Comparison of ENCODE assay signal across 9 cellular contexts in genomic region chr3:100602506-100603444, GRCh38. TPM values are rescaled to one million over a fixed set of nuclear protein-coding genes. Genes with fewer than 3 reads are reported as not detected.
DNase-seq lines count a peak whose midpoint lies in the region; ATAC-seq and TF ChIP-seq lines count a peak whose summit lies in the region.
"Had no signal": no experiment of that assay in that cellular context is flagged by ENCODE, and none has a peak within 500 bp of the region (broad histone marks: within the 10 kb centered on the region; RNA-seq: fewer than 3 reads in every experiment).

No MANE protein-coding gene starts in this region.

- peak overlapping the region; percentile 67; the same call in 1 of the 2 replicates for H2BK20ac ChIP-seq in IMR-90 (ENCODE audit: low read depth, low read length)

- H3K27ac ChIP-seq in IMR-90 (ENCODE audit: insufficient read depth, low read length), result no peak overlapping the region
- peak overlapping the region; percentile 87 for H3K27ac ChIP-seq in mesendoderm (ENCODE audit: low read depth, low read length)
- H3K27ac ChIP-seq: KMS-11 had no signal

- intact Hi-C loops in IMR-90 (cut with micrococcal nuclease), result loop anchor here (5.0 kb wide), 1 partner anchor 595 kb away; no protein-coding TSS in a partner anchor

- peak overlapping the region; percentile 35 for H3K4me3 Mint-ChIP-seq in activated T-helper 17 cell treated with anti-CD3 and anti-CD28 coated beads, Interleukin-2, amount 50 U/mL, for 72 hours

- in situ Hi-C loops in IMR-90 (cut with MboI; ENCODE audit: low sequenced_read_pairs), result no loop called here

- H3K56ac ChIP-seq in IMR-90 (ENCODE audit: extremely low read depth, insufficient read depth, low read length), result no peak overlapping the region
- no peak overlapping the region for H3K56ac ChIP-seq in mesendoderm (ENCODE audit: low read length)

- H3K36me3 Mint-ChIP-seq in activated T-helper 17 cell treated with anti-CD3 and anti-CD28 coated beads, Interleukin-2, amount 50 U/mL, for 72 hours (ENCODE audit: low read depth), result no peaks in the 10 kb centered on the region

- H4K8ac ChIP-seq in IMR-90 (ENCODE audit: low read depth in 2 of 2, low read length in 2 of 2), result no peak overlapping the region; a peak in 1 of 4 replicates
- no peak overlapping the region for H4K8ac ChIP-seq in mesendoderm (ENCODE audit: low read depth, low read length)

- H3K4ac ChIP-seq in IMR-90 (ENCODE audit: low read depth, low read length), result no peak overlapping the region
- H3K4ac ChIP-seq in mesendoderm (ENCODE audit: low read depth, low read length), result no peak overlapping the region

- H2BK120ac ChIP-seq in IMR-90 (ENCODE audit: low read depth, low read length) (peak overlapping the region; percentile 67; the same call in 1 of the 2 replicates), mesendoderm (ENCODE audit: low read depth, low read length) (no peak overlapping the region)

- H3K79me1 ChIP-seq in IMR-90 (ENCODE audit: low read depth in 1 of 2, low read length in 2 of 2) (no peaks in the 10 kb centered on the region), mesendoderm (ENCODE audit: low read length) (no peaks in the 10 kb centered on the region)

- TF ChIP-seq RAD21 in IMR-90 (IDR thresholded peaks at IDR 0.05; ENCODE audit: low read length), result no peak

- dilution Hi-C loops in IMR-90 (cut with HindIII; ENCODE audit: low sequenced_read_pairs, unreplicated experiment), result no loop called here

- no peak overlapping the region for H3K9ac ChIP-seq in IMR-90 (ENCODE audit: low read depth, low read length)
- H3K9ac ChIP-seq in mesendoderm (ENCODE audit: low read length), result no peak overlapping the region
- H3K9ac ChIP-seq: KMS-11 had no signal

- H2AFZ ChIP-seq in IMR-90 (replicated peaks; ENCODE audit: low read length, poor library complexity), result no peak overlapping the region

- no peak overlapping the region for H2AK5ac ChIP-seq in IMR-90 (ENCODE audit: low read depth, low read length)
- H2AK5ac ChIP-seq in mesendoderm (ENCODE audit: low read length), result no peak overlapping the region

- H2AK9ac ChIP-seq in IMR-90 (replicated peaks; ENCODE audit: low read depth, low read length, poor library complexity), result no peak overlapping the region

- no peak overlapping the region for H4K91ac ChIP-seq in IMR-90 (ENCODE audit: insufficient read depth, low read depth, low read length)

- no TSS peak for BruUV-seq in IMR-90 (replicated peaks; lab: Mats Ljungman, UMichigan)

- H3K27ac Mint-ChIP-seq in activated T-helper 17 cell treated with anti-CD3 and anti-CD28 coated beads, Interleukin-2, amount 50 U/mL, for 72 hours, result peak overlapping the region; percentile 0

- no peaks in the 10 kb centered on the region for H4K20me1 ChIP-seq in IMR-90 (ENCODE audit: insufficient read depth, low read length)

- H3K4me3 ChIP-seq in IMR-90 (ENCODE audit: insufficient read depth, low read depth, low read length) (no peak overlapping the region), mesendoderm (ENCODE audit: low read length) (no peak overlapping the region)

- H2BK5ac ChIP-seq in IMR-90 (ENCODE audit: low read depth, low read length, poor library complexity, severe bottlenecking), result peak overlapping the region; percentile 22
- peak overlapping the region; percentile 76 for H2BK5ac ChIP-seq in mesendoderm (ENCODE audit: low read length)

- POLR2A ChIA-PET in IMR-90 (lab: Charles Lee; ENCODE audit: unreplicated experiment), result no interaction called here

- H3K9me3 ChIP-seq in IMR-90 (ENCODE audit: control insufficient read depth, insufficient read depth, low read length), result no peaks in the 10 kb centered on the region; the same call in 1 of the 2 replicates

- CTCF ChIA-PET in IMR-90 (lab: Yijun Ruan, JAX), result interaction anchor here (0.8 to 1.3 kb wide), 3 partner anchors 9 to 58 kb away, joined by 3 to 4 read pairs (median 3); no protein-coding TSS in a partner anchor

- H3K27me3 ChIP-seq in IMR-90 (ENCODE audit: control insufficient read depth, insufficient read depth, low read length) (no peaks in the 10 kb centered on the region; the same call in 1 of the 2 replicates), mesendoderm (ENCODE audit: insufficient read depth, low read length, poor library complexity) (no peaks in the 10 kb centered on the region)

- DNase-seq in COLO829 (ENCODE audit: low spot score), result peak; percentile 35
- peak; percentile 24 for DNase-seq in GM20000 (ENCODE audit: low spot score)
- peak; percentile 54 for DNase-seq in IMR-90
- peak; percentile 95 for DNase-seq in mesendoderm
- DNase-seq in GM19240 (ENCODE audit: insufficient read length, low spot score), result no peak
- no peak for DNase-seq in NCI-H2107 treated with DMSO at 0.1 percent for 48 hours (lab: John Stamatoyannopoulos, UW; ENCODE audit: unreplicated experiment)

- no peak overlapping the region for H3K23ac ChIP-seq in IMR-90 (ENCODE audit: low read depth, low read length)
- no peak overlapping the region for H3K23ac ChIP-seq in mesendoderm (ENCODE audit: low read length)

- H3K9me3 Mint-ChIP-seq in activated T-helper 17 cell treated with anti-CD3 and anti-CD28 coated beads, Interleukin-2, amount 50 U/mL, for 72 hours, result peaks cover 8% of the 10 kb centered on the region

- H3K4me1 ChIP-seq in IMR-90 (ENCODE audit: control insufficient read depth, insufficient read depth, low read length) (no peaks in the 10 kb centered on the region; the same call in 1 of the 2 replicates), mesendoderm (ENCODE audit: control insufficient read depth, low read depth, low read length) (no peaks in the 10 kb centered on the region)

- no peak for TF ChIP-seq CTCF in GM20000 (IDR thresholded peaks at IDR 0.05; ENCODE audit: extremely low read depth, missing control alignments)
- TF ChIP-seq CTCF in IMR-90 (conservative IDR thresholded peaks at IDR 0.05; ENCODE audit: low read depth, low read length), result no peak

- H3K36me3 ChIP-seq in IMR-90 (ENCODE audit: control insufficient read depth, insufficient read depth, low read length), result no peaks in the 10 kb centered on the region
- H3K36me3 ChIP-seq in mesendoderm (ENCODE audit: control insufficient read depth, insufficient read depth, low read length), result no peaks in the 10 kb centered on the region

- H3K9me1 ChIP-seq in IMR-90 (ENCODE audit: insufficient read depth, low read length), result 0 out of 2 replicates have a peak, but pooled peaks cover 3% of the 10 kb centered on the region

- peaks cover 10% of the 10 kb centered on the region for H3K4me1 Mint-ChIP-seq in activated T-helper 17 cell treated with anti-CD3 and anti-CD28 coated beads, Interleukin-2, amount 50 U/mL, for 72 hours

- H2BK15ac ChIP-seq in IMR-90 (ENCODE audit: low read depth, low read length) (no peak overlapping the region), mesendoderm (replicated peaks; ENCODE audit: low read depth) (peak overlapping the region; percentile 60)

- H3K27me3 Mint-ChIP-seq in activated T-helper 17 cell treated with anti-CD3 and anti-CD28 coated beads, Interleukin-2, amount 50 U/mL, for 72 hours, result no peaks in the 10 kb centered on the region

- H4K5ac ChIP-seq in IMR-90 (ENCODE audit: low read depth, low read length), result no peak overlapping the region
- H4K5ac ChIP-seq in mesendoderm (ENCODE audit: low read length), result no peak overlapping the region

- peak overlapping the region; percentile 72 for H3K14ac ChIP-seq in IMR-90 (replicated peaks; ENCODE audit: low read depth, low read length)

- no CpG with 5 or more reads among the region's 7 CpGs for WGBS in IMR-90 (ENCODE audit: extremely low coverage in 2 of 2, insufficient read length in 1 of 2), 2 experiments
- no CpG with 5 or more reads among the region's 7 CpGs for WGBS in mesendoderm (ENCODE audit: extremely low coverage, insufficient coverage, low lambda C conversion rate)

- peak overlapping the region; percentile 31; the same call in 1 of the 2 replicates for H3K4me2 ChIP-seq in IMR-90 (ENCODE audit: low read depth, low read length)
- H3K4me2 ChIP-seq in mesendoderm (ENCODE audit: low read length), result no peak overlapping the region
- H3K4me2 ChIP-seq: KMS-11 had no signal

- ATAC-seq in IMR-90 (ENCODE audit: low read depth) (peak; percentile 46), HG03439 (IDR thresholded peaks at IDR 0.05; ENCODE audit: unreplicated experiment) (no peak)
- peak; percentile 58 for ATAC-seq in activated T-helper 17 cell treated with anti-CD3 and anti-CD28 coated beads, Interleukin-2, amount 50 U/mL, for 72 hours (replicated peaks)

- no peaks in the 10 kb centered on the region for H3K79me2 ChIP-seq in mesendoderm (ENCODE audit: control insufficient read depth, insufficient read depth, low read length)

- H3K18ac ChIP-seq in IMR-90 (ENCODE audit: low read depth, low read length), result no peak overlapping the region
- H3K18ac ChIP-seq in mesendoderm (ENCODE audit: low read length), result peak overlapping the region; percentile 83

- TF ChIP-seq POLR2A in IMR-90 (IDR thresholded peaks at IDR 0.05; ENCODE audit: low read depth, low read length), result no peak

TF ChIP-seq in IMR-90, 13 proteins besides CTCF, POLR2A, EP300 and RAD21:
- TF ChIP-seq MAFK (IDR thresholded peaks at IDR 0.05; ENCODE audit: low read depth, low read length) (peak; percentile 53), CHD1 (IDR thresholded peaks at IDR 0.05; ENCODE audit: low read depth, low read length) (no peak), CEBPB (IDR thresholded peaks at IDR 0.05; ENCODE audit: low read depth, low read length) (no peak), NFE2L2 (IDR thresholded peaks at IDR 0.05; ENCODE audit: low read depth, low read length) (peak; percentile 76)

RNA-seq across cellular contexts. Expression of gene ADGRG7, which starts 6.6 kb away (rescaled TPM):
- not detected in 2 replicates for total RNA-seq in IMR-90 (2012; rRNA removed)
- not detected in 2 replicates for polyA plus RNA-seq in IMR-90 (2012; rRNA removed)
- polyA plus RNA-seq in IMR-90 (2012; cell fraction: cytosol; rRNA removed), result not detected in 2 replicates
- polyA plus RNA-seq in IMR-90 (2012; cell fraction: nucleus; rRNA removed; ENCODE audit: low replicate concordance), result not detected in 2 replicates
- not detected for total RNA-seq in activated T-helper 17 cell treated with anti-CD3 and anti-CD28 coated beads, Interleukin-2, amount 50 U/mL, for 72 hours
- not detected for polyA plus RNA-seq in mesendoderm (2013, experiment 1 of 2)
- polyA plus RNA-seq in mesendoderm (2013, experiment 2 of 2), result 0.01 TPM

Comparison
In these comparisons a context has a peak if more than half of its experiments do, and no peak if none do; other contexts are left out.
1. DNase-seq: peak in COLO829 (single experiment), GM20000 (single experiment), IMR-90 (single experiment) and mesendoderm (single experiment); none in GM19240 (single experiment) and NCI-H2107 treated with DMSO at 0.1 percent for 48 hours (single experiment).